Comparison of ENCODE assay signal across 1 cellular context in the genomic region with DNA sequence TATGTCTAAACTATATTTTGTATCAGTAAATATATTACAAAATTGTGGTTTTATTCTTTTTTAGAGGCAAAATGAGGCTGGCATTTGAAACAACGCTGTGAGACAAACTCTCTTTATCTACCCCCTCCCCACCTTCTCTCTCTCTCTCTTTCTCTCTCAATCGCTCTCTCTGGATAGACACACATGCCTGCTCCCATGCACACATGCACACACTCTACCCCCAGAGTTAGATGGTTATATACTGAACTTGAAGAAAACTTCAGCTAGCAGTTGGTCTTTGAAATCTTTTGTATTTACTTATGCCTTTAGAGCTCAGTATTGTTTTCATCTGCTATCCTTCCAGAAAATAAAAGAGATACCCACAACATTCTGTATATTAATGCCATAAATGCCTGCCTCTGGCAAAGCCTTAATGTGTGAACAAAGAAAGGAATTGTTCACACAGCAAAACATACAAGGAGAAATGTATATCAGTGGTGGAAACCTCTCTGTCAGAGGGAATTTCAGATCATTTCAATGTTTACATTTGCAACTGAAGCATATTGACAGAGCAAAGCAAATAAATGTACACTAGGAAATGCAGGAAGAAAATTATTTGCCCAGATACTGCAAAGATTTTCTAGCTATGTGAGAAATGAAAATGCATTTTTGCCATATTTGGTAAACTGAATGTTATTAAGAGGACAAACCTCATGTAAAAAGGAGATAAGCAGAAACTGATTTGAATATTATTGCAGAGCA.
TF ChIP-seq lines count a peak whose summit lies in the region.

No MANE protein-coding gene starts in this region.

TF ChIP-seq in HepG2, 621 proteins besides CTCF, POLR2A, EP300 and RAD21 (continued from another document and continues in another):
- TF ChIP-seq ARID5B (CRISPR knock-in tag; IDR thresholded peaks at IDR 0.05): peak; percentile 99
- TF ChIP-seq, protein P1, sequence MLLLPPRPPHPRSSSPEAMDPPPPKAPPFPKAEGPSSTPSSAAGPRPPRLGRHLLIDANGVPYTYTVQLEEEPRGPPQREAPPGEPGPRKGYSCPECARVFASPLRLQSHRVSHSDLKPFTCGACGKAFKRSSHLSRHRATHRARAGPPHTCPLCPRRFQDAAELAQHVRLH (CRISPR knock-in tag; IDR thresholded peaks at IDR 0.05; ENCODE audit: borderline replicate concordance, low read depth): no peak
- peak; percentile 91 for TF ChIP-seq RCOR2 (CRISPR knock-in tag; IDR thresholded peaks at IDR 0.05)
- TF ChIP-seq, protein P2, sequence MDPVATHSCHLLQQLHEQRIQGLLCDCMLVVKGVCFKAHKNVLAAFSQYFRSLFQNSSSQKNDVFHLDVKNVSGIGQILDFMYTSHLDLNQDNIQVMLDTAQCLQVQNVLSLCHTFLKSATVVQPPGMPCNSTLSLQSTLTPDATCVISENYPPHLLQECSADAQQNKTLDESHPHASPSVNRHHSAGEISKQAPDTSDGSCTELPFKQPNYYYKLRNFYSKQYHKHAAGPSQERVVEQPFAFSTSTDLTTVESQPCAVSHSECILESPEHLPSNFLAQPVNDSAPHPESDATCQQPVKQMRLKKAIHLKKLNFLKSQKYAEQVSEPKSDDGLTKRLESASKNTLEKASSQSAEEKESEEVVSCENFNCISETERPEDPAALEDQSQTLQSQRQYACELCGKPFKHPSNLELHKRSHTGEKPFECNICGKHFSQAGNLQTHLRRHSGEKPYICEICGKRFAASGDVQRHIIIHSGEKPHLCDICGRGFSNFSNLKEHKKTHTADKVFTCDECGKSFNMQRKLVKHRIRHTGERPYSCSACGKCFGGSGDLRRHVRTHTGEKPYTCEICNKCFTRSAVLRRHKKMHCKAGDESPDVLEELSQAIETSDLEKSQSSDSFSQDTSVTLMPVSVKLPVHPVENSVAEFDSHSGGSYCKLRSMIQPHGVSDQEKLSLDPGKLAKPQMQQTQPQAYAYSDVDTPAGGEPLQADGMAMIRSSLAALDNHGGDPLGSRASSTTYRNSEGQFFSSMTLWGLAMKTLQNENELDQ (CRISPR knock-in tag; IDR thresholded peaks at IDR 0.05; ENCODE audit: borderline replicate concordance): no peak
- TF ChIP-seq HOMEZ (CRISPR knock-in tag; IDR thresholded peaks at IDR 0.05; ENCODE audit: low read depth): peak; percentile 89
- TF ChIP-seq, protein P3, sequence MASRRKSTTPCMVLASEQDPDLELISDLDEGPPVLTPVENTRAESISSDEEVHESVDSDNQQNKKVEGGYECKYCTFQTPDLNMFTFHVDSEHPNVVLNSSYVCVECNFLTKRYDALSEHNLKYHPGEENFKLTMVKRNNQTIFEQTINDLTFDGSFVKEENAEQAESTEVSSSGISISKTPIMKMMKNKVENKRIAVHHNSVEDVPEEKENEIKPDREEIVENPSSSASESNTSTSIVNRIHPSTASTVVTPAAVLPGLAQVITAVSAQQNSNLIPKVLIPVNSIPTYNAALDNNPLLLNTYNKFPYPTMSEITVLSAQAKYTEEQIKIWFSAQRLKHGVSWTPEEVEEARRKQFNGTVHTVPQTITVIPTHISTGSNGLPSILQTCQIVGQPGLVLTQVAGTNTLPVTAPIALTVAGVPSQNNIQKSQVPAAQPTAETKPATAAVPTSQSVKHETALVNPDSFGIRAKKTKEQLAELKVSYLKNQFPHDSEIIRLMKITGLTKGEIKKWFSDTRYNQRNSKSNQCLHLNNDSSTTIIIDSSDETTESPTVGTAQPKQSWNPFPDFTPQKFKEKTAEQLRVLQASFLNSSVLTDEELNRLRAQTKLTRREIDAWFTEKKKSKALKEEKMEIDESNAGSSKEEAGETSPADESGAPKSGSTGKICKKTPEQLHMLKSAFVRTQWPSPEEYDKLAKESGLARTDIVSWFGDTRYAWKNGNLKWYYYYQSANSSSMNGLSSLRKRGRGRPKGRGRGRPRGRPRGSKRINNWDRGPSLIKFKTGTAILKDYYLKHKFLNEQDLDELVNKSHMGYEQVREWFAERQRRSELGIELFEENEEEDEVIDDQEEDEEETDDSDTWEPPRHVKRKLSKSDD (CRISPR knock-in tag; IDR thresholded peaks at IDR 0.05; ENCODE audit: low read depth): no peak
- TF ChIP-seq ZNF709 (CRISPR knock-in tag; IDR thresholded peaks at IDR 0.05): no peak
- TF ChIP-seq ZBTB2 (CRISPR knock-in tag; IDR thresholded peaks at IDR 0.05; ENCODE audit: low read depth): no peak
- TF ChIP-seq GABPA (IDR thresholded peaks at IDR 0.05; ENCODE audit: low read depth, low read length): no peak
- TF ChIP-seq GABPA (CRISPR knock-in tag; IDR thresholded peaks at IDR 0.05; ENCODE audit: low read depth): peak; percentile 60; the same call in 1 of the 2 replicates
- TF ChIP-seq NAIF1 (CRISPR knock-in tag; IDR thresholded peaks at IDR 0.05; ENCODE audit: borderline replicate concordance): no peak
- no peak for TF ChIP-seq ZNF768 (CRISPR knock-in tag; IDR thresholded peaks at IDR 0.05)
- peak; percentile 95; the same call in 1 of the 2 replicates for TF ChIP-seq MIER3 (CRISPR knock-in tag; IDR thresholded peaks at IDR 0.05; ENCODE audit: borderline replicate concordance)
- TF ChIP-seq MTERF4 (CRISPR knock-in tag; IDR thresholded peaks at IDR 0.05): no peak
- peak; percentile 64; the same call in 1 of the 2 replicates for TF ChIP-seq ZNF331 (CRISPR knock-in tag; IDR thresholded peaks at IDR 0.05)
- TF ChIP-seq NPAS2 (CRISPR knock-in tag; IDR thresholded peaks at IDR 0.05; ENCODE audit: borderline replicate concordance): no peak
- TF ChIP-seq, protein P4, sequence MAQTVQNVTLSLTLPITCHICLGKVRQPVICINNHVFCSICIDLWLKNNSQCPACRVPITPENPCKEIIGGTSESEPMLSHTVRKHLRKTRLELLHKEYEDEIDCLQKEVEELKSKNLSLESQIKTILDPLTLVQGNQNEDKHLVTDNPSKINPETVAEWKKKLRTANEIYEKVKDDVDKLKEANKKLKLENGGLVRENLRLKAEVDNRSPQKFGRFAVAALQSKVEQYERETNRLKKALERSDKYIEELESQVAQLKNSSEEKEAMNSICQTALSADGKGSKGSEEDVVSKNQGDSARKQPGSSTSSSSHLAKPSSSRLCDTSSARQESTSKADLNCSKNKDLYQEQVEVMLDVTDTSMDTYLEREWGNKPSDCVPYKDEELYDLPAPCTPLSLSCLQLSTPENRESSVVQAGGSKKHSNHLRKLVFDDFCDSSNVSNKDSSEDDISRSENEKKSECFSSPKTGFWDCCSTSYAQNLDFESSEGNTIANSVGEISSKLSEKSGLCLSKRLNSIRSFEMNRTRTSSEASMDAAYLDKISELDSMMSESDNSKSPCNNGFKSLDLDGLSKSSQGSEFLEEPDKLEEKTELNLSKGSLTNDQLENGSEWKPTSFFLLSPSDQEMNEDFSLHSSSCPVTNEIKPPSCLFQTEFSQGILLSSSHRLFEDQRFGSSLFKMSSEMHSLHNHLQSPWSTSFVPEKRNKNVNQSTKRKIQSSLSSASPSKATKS (CRISPR knock-in tag; IDR thresholded peaks at IDR 0.05): no peak
- peak; percentile 94 for TF ChIP-seq SOX5 (CRISPR knock-in tag; IDR thresholded peaks at IDR 0.05; ENCODE audit: borderline replicate concordance)
- TF ChIP-seq, protein P5, sequence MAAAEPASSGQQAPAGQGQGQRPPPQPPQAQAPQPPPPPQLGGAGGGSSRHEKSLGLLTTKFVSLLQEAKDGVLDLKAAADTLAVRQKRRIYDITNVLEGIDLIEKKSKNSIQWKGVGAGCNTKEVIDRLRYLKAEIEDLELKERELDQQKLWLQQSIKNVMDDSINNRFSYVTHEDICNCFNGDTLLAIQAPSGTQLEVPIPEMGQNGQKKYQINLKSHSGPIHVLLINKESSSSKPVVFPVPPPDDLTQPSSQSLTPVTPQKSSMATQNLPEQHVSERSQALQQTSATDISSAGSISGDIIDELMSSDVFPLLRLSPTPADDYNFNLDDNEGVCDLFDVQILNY (CRISPR knock-in tag; conservative IDR thresholded peaks at IDR 0.05): no peak
- peak; percentile 98 for TF ChIP-seq ELF3 (CRISPR knock-in tag; IDR thresholded peaks at IDR 0.05)
- TF ChIP-seq HNF4G (IDR thresholded peaks at IDR 0.05; ENCODE audit: borderline replicate concordance, low read depth, low read length): no peak
- no peak for TF ChIP-seq HNF4G (CRISPR knock-in tag; IDR thresholded peaks at IDR 0.05; ENCODE audit: borderline replicate concordance, low read depth)
- no peak for TF ChIP-seq ZNF569 (CRISPR knock-in tag; IDR thresholded peaks at IDR 0.05; ENCODE audit: borderline replicate concordance)
- TF ChIP-seq CREM (IDR thresholded peaks at IDR 0.05): peak; percentile 74
- no peak for TF ChIP-seq CREM (CRISPR knock-in tag; IDR thresholded peaks at IDR 0.05)
- peak; percentile 95 for TF ChIP-seq BCL6 (CRISPR knock-in tag; IDR thresholded peaks at IDR 0.05)
- no peak for TF ChIP-seq BRCA1 (CRISPR knock-in tag; IDR thresholded peaks at IDR 0.05)
- TF ChIP-seq TSC22D2 (CRISPR knock-in tag; IDR thresholded peaks at IDR 0.05; ENCODE audit: borderline replicate concordance): no peak
- TF ChIP-seq KLF11 (CRISPR knock-in tag; IDR thresholded peaks at IDR 0.05): 0 out of 2 replicates have a peak, but pooled peaks have one; percentile 35
- peak; percentile 65 for TF ChIP-seq ZFP36 (IDR thresholded peaks at IDR 0.05; ENCODE audit: borderline replicate concordance, low read depth, low read length, partially characterized antibody)
- no peak for TF ChIP-seq ZNF326 (CRISPR knock-in tag; IDR thresholded peaks at IDR 0.05; ENCODE audit: borderline replicate concordance)
- no peak for TF ChIP-seq HMGA1 (CRISPR knock-in tag; conservative IDR thresholded peaks at IDR 0.05)
- TF ChIP-seq HNF4A (CRISPR knock-in tag; IDR thresholded peaks at IDR 0.05): peak; percentile 34
- TF ChIP-seq GATA4 (IDR thresholded peaks at IDR 0.05; ENCODE audit: borderline replicate concordance, low read depth): peak; percentile 81
- TF ChIP-seq, protein P6, sequence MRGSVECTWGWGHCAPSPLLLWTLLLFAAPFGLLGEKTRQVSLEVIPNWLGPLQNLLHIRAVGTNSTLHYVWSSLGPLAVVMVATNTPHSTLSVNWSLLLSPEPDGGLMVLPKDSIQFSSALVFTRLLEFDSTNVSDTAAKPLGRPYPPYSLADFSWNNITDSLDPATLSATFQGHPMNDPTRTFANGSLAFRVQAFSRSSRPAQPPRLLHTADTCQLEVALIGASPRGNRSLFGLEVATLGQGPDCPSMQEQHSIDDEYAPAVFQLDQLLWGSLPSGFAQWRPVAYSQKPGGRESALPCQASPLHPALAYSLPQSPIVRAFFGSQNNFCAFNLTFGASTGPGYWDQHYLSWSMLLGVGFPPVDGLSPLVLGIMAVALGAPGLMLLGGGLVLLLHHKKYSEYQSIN (CRISPR knock-in tag; IDR thresholded peaks at IDR 0.05; ENCODE audit: borderline replicate concordance): no peak
- TF ChIP-seq ZSCAN25 (CRISPR knock-in tag; IDR thresholded peaks at IDR 0.05): no peak
- peak in 1 of 2 experiments; percentile 84; a peak in 2 of 4 replicates for TF ChIP-seq ATF4 (CRISPR knock-in tag; IDR thresholded peaks at IDR 0.05)
- no peak for TF ChIP-seq ZNF547 (CRISPR knock-in tag; IDR thresholded peaks at IDR 0.05)
